ENCODE assay signal across 6 cellular contexts in genomic region chr10:97633921-97634320, GRCh38. TPM values are rescaled to one million over a fixed set of nuclear protein-coding genes. Genes with fewer than 3 reads are reported as not detected.
A peak's percentile ranks its signal among the peaks of the same experiment; 100 is the strongest.
DNase-seq lines count a peak whose midpoint lies in the region; ATAC-seq, FAIRE-seq and TF ChIP-seq lines count a peak whose summit lies in the region.

No MANE protein-coding gene starts in this region.

- peak; percentile 14; the same call in 1 of the 3 replicates for ATAC-seq in SK-N-SH treated with all-trans-retinoic acid at 6 μM for 48 hours
- ATAC-seq in left ventricle myocardium superior: peak; percentile 1
- ATAC-seq in upper lobe of right lung: peak; percentile 46
- no peak for ATAC-seq in HG03571 (IDR thresholded peaks at IDR 0.05; ENCODE audit: unreplicated experiment)

- TF ChIP-seq CTCF in GM12872 (IDR thresholded peaks at IDR 0.05; ENCODE audit: insufficient read depth, low read depth, low read length) (0 out of 3 replicates have a peak, but pooled peaks have one; percentile 23), upper lobe of right lung (IDR thresholded peaks at IDR 0.05) (peak; percentile 26)

- FAIRE-seq in H54 (lab: Jason Lieb, UNC): no peak

- H3K9me3 ChIP-seq in upper lobe of right lung: no peaks in the 10 kb centered on the region

- H3K27me3 ChIP-seq in upper lobe of right lung: no peaks in the 10 kb centered on the region

- no peaks in the 10 kb centered on the region for H3K36me3 ChIP-seq in upper lobe of right lung

- H3K4me3 ChIP-seq in upper lobe of right lung: peak overlapping the region; percentile 81

- DNase-seq in left ventricle myocardium superior (no peak), upper lobe of right lung (no peak), H54 (ENCODE audit: insufficient read length, low spot score) (no peak)

- H3K4me1 ChIP-seq in upper lobe of right lung: peaks cover 4% of the 10 kb centered on the region

- H3K27ac ChIP-seq in upper lobe of right lung: peak overlapping the region; percentile 70

- intact Hi-C loops in left ventricle myocardium superior (cut with micrococcal nuclease): no loop called here
- intact Hi-C loops in upper lobe of right lung (cut with DNase I): no loop called here

- no peak for TF ChIP-seq POLR2A in H54 (IDR thresholded peaks at IDR 0.05; ENCODE audit: low read depth, low read length)

TF ChIP-seq in SK-N-SH treated with all-trans-retinoic acid at 6 μM for 48 hours, 23 proteins besides CTCF, POLR2A, EP300 and RAD21:
- TF ChIP-seq CSRNP3 (CRISPR knock-in tag; IDR thresholded peaks at IDR 0.05) (no peak), ZNF70 (CRISPR knock-in tag; IDR thresholded peaks at IDR 0.05) (no peak), PATZ1 (CRISPR knock-in tag; IDR thresholded peaks at IDR 0.05; ENCODE audit: borderline replicate concordance) (no peak), ZC3H10 (CRISPR knock-in tag; IDR thresholded peaks at IDR 0.05) (no peak), ZFP30 (CRISPR knock-in tag; IDR thresholded peaks at IDR 0.05) (no peak), ZFP3 (CRISPR knock-in tag; IDR thresholded peaks at IDR 0.05) (no peak), CREB5 (CRISPR knock-in tag; IDR thresholded peaks at IDR 0.05; ENCODE audit: low read depth) (no peak), TCF4 (CRISPR knock-in tag; IDR thresholded peaks at IDR 0.05; ENCODE audit: borderline replicate concordance) (no peak), ZNF565 (CRISPR knock-in tag; conservative IDR thresholded peaks at IDR 0.05; ENCODE audit: low read depth) (no peak)

RNA-seq across cellular contexts. Expression of gene MORN4, which starts 0.6 kb away (rescaled TPM):
- 8.7 TPM for total RNA-seq in left ventricle myocardium superior
- total RNA-seq in upper lobe of right lung: 3.8 TPM

RNA-seq across cellular contexts. Expression of gene PI4K2A, which starts 6.5 kb away (rescaled TPM):
- total RNA-seq in left ventricle myocardium superior: 10.2 TPM
- total RNA-seq in upper lobe of right lung: 28.3 TPM

RNA-seq across cellular contexts. Expression of gene C10orf62, which starts 44.4 kb away (rescaled TPM):
- total RNA-seq in left ventricle myocardium superior (0.35 TPM), upper lobe of right lung (not detected)

RNA-seq across cellular contexts. Expression of gene HOGA1, which starts 49.7 kb away (rescaled TPM):
- total RNA-seq in left ventricle myocardium superior (11.9 TPM), upper lobe of right lung (2.3 TPM)

RNA-seq across cellular contexts. Expression of gene AVPI1, which starts 53.1 kb away (rescaled TPM):
- total RNA-seq in left ventricle myocardium superior: 8.9 TPM
- total RNA-seq in upper lobe of right lung: 20.5 TPM
